ENCODE assay signal across 9 cellular contexts in genomic region chr15:80615783-80616391, GRCh38.
DNase-seq lines count a peak whose midpoint lies in the region; ATAC-seq and TF ChIP-seq lines count a peak whose summit lies in the region.
"Had no signal": no experiment of that assay in that cellular context is flagged by ENCODE, and none has a peak within 500 bp of the region (broad histone marks: within the 10 kb centered on the region; RNA-seq: fewer than 3 reads in every experiment).

No MANE protein-coding gene starts in this region.

- no peak overlapping the region for H3K4me3 ChIP-seq in SJSA1
- H3K4me3 ChIP-seq in heart right ventricle, result no peak overlapping the region

- intact Hi-C loops in heart right ventricle (cut with DNase I), result loop anchor here in 4 of 10 donors (5.0 kb wide), 1 partner anchor 161 kb away; the partner anchor contains the start of gene CEMIP (in 4 of the 4)

- no peaks in the 10 kb centered on the region for H3K9me3 Mint-ChIP-seq in type B pancreatic cell
- H3K9me3 Mint-ChIP-seq in naive thymus-derived CD8-positive, alpha-beta T cell, result peaks cover 0 to 2% (median 0%) of the 10 kb centered on the region in 9 donors

- peak overlapping the region; percentile 41 for H3K4me3 Mint-ChIP-seq in type B pancreatic cell
- H3K4me3 Mint-ChIP-seq in naive thymus-derived CD8-positive, alpha-beta T cell, result no peak overlapping the region

- H3K36me3 ChIP-seq in SJSA1 (no peaks in the 10 kb centered on the region), heart right ventricle (no peaks in the 10 kb centered on the region)

- 0 out of 2 replicates have a peak, but pooled peaks cover 4% of the 10 kb centered on the region for H3K9me3 ChIP-seq in SJSA1 (replicated peaks)
- H3K9me3 ChIP-seq in heart right ventricle, result no peaks in the 10 kb centered on the region

- DNase-seq in NCI-H1417 (lab: John Stamatoyannopoulos, UW) (peak; percentile 58 to 93 (median 83)), NCI-H1417 treated with DMSO at 0.1 percent for 48 hours (lab: John Stamatoyannopoulos, UW) (no peak), SJSA1 (ENCODE audit: low read depth in 1 of 2, low spot score in 2 of 2) (peak; percentile 65 to 69), heart right ventricle (peak; percentile 44 to 58), type B pancreatic cell (ENCODE audit: extremely low spot score, unreplicated experiment) (no peak), germinal center (ENCODE audit: low spot score) (no peak)
- no peak for DNase-seq in naive thymus-derived CD8-positive, alpha-beta T cell
- DNase-seq: activated CD4-positive, CD25-positive, alpha-beta regulatory T cell had no signal

- H3K4me1 ChIP-seq in SJSA1 (replicated peaks), result peaks cover 23% of the 10 kb centered on the region
- H3K4me1 ChIP-seq in heart right ventricle, result peaks cover 2 to 18% (median 10%) of the 10 kb centered on the region in 9 donors

- H3K4me1 Mint-ChIP-seq in type B pancreatic cell (ENCODE audit: unreplicated experiment), result peaks cover 38% of the 10 kb centered on the region
- no peaks in the 10 kb centered on the region for H3K4me1 Mint-ChIP-seq in naive thymus-derived CD8-positive, alpha-beta T cell

- POLR2A ChIA-PET in naive thymus-derived CD8-positive, alpha-beta T cell (lab: Charles Lee), result no interaction called here

- TF ChIP-seq CTCF in heart right ventricle (IDR thresholded peaks at IDR 0.05), result no peak
- no peak for TF ChIP-seq CTCF in type B pancreatic cell (conservative IDR thresholded peaks at IDR 0.05)

- H3K27me3 Mint-ChIP-seq in type B pancreatic cell, result no peaks in the 10 kb centered on the region
- peaks cover 18 to 47% (median 27%) of the 10 kb centered on the region in 5 donors for H3K27me3 Mint-ChIP-seq in naive thymus-derived CD8-positive, alpha-beta T cell

- no peaks in the 10 kb centered on the region for H3K36me3 Mint-ChIP-seq in type B pancreatic cell
- H3K36me3 Mint-ChIP-seq in naive thymus-derived CD8-positive, alpha-beta T cell, result no peaks in the 10 kb centered on the region

- WGBS in heart right ventricle, 2 donors, result 47 to 48% methylated on average over 14 of the region's 14 CpGs

- H3K27me3 ChIP-seq in SJSA1 (replicated peaks) (no peaks in the 10 kb centered on the region), heart right ventricle (no peaks in the 10 kb centered on the region)

- H3K27ac ChIP-seq in SJSA1 (peak overlapping the region; percentile 18; the same call in 1 of the 2 replicates), heart right ventricle (peak overlapping the region in 1 of 10 donors; percentile 21)

- H3K27ac Mint-ChIP-seq in type B pancreatic cell, result peak overlapping the region; percentile 88
- no peak overlapping the region for H3K27ac Mint-ChIP-seq in naive thymus-derived CD8-positive, alpha-beta T cell

- ATAC-seq in heart right ventricle, result peak in 7 of 8 donors; percentile 37 to 81 (median 71)
- ATAC-seq in HG02981 (IDR thresholded peaks at IDR 0.05; ENCODE audit: unreplicated experiment), result no peak
- ATAC-seq in naive thymus-derived CD8-positive, alpha-beta T cell, result no peak

Comparison
In these comparisons a context has a peak if more than half of its experiments do, and no peak if none do; other contexts are left out.
1. DNase-seq: peak in NCI-H1417 (3 of 3), SJSA1 (2 of 2) and heart right ventricle (2 of 2); none in NCI-H1417 treated with DMSO at 0.1 percent for 48 hours (single experiment), type B pancreatic cell (single experiment), naive thymus-derived CD8-positive, alpha-beta T cell (0 of 10) and germinal center (single experiment).
2. ATAC-seq: peak in heart right ventricle (7 of 8); none in HG02981 (single experiment) and naive thymus-derived CD8-positive, alpha-beta T cell (0 of 2).